Comparison of ENCODE assay signal across 8 cellular contexts in genomic region chr7:55254596-55255500, GRCh38.
DNase-seq lines count a peak whose midpoint lies in the region; ATAC-seq, FAIRE-seq and TF ChIP-seq lines count a peak whose summit lies in the region.

No MANE protein-coding gene starts in this region.

- no peaks in the 10 kb centered on the region for H3K9me3 ChIP-seq in mammary epithelial cell (replicated peaks; ENCODE audit: insufficient read depth, low read length)
- no peaks in the 10 kb centered on the region for H3K9me3 ChIP-seq in small intestine (ENCODE audit: control insufficient read depth, low read depth)

- dilution Hi-C loops in mammary epithelial cell (cut with HindIII; ENCODE audit: low sequenced_read_pairs): loop anchor here (25.0 kb wide), 1 partner anchor 493 kb away; the partner anchor contains the start of gene SEC61G

- H2AFZ ChIP-seq in mammary epithelial cell (ENCODE audit: low read depth, low read length): peak overlapping the region; percentile 94

- H4K20me1 ChIP-seq in mammary epithelial cell (ENCODE audit: insufficient read depth, low read length): no peaks in the 10 kb centered on the region

- peak; percentile 76 for TF ChIP-seq CTCF in WI38 (IDR thresholded peaks at IDR 0.05; ENCODE audit: low read depth, low read length)
- peak; percentile 38 to 83 for TF ChIP-seq CTCF in mammary epithelial cell (conservative IDR thresholded peaks at IDR 0.05 in 1 of 2, IDR thresholded peaks at IDR 0.05 in 1 of 2; ENCODE audit: extremely low read depth in 1 of 2, insufficient read depth in 1 of 2, low read depth in 1 of 2, low read length in 2 of 2)

- no peaks in the 10 kb centered on the region for H3K36me3 ChIP-seq in mammary epithelial cell (ENCODE audit: insufficient read depth, low read length)
- H3K36me3 ChIP-seq in small intestine (ENCODE audit: control insufficient read depth in 2 of 2, insufficient read depth in 2 of 2, low read length in 2 of 2): no peaks in the 10 kb centered on the region

- no peaks in the 10 kb centered on the region for H3K79me2 ChIP-seq in mammary epithelial cell (ENCODE audit: insufficient read depth, low read length)

- intact Hi-C loops in mammary epithelial cell (cut with micrococcal nuclease): loop anchor here (1.0 to 10.0 kb wide), 7 partner anchors 40 to 481 kb away; no protein-coding TSS in a partner anchor

- peak overlapping the region; percentile 41 for H3K9ac ChIP-seq in mammary epithelial cell (ENCODE audit: insufficient read depth, low read length)

- peak overlapping the region; percentile 100 for H3K4me2 ChIP-seq in mammary epithelial cell (ENCODE audit: insufficient read depth, low read depth, low read length)

- CTCF ChIA-PET in mammary epithelial cell (lab: Charles Lee; ENCODE audit: low non-redundant PET): interaction anchor here (0.5 to 1.2 kb wide), 10 partner anchors 11 to 686 kb away, joined by 3 to 25 read pairs (median 3); no protein-coding TSS in a partner anchor

- H3K4me1 ChIP-seq in mammary epithelial cell (ENCODE audit: insufficient read depth, low read length) (peaks cover 16% of the 10 kb centered on the region), small intestine (ENCODE audit: control insufficient read depth in 2 of 2, insufficient read depth in 1 of 2, low read depth in 1 of 2, low read length in 1 of 2) (no peaks in the 10 kb centered on the region)

- FAIRE-seq in small intestine (lab: Jason Lieb, UNC): no peak

- DNase-seq in NCI-H146 treated with DMSO at 0.1 percent for 48 hours (lab: John Stamatoyannopoulos, UW; ENCODE audit: unreplicated experiment) (peak; percentile 13), mammary epithelial cell (peak; percentile 67), iPS-NIHi7 (ENCODE audit: extremely low spot score) (peak; percentile 88), small intestine (peak; percentile 86), NOMO-1 (lab: John Stamatoyannopoulos, UW; ENCODE audit: unreplicated experiment in 2 of 2) (no peak)

- no TSS peak for BruUV-seq in mammary epithelial cell (replicated peaks; lab: Mats Ljungman, UMichigan)

- ATAC-seq in GM18498 (IDR thresholded peaks at IDR 0.05; ENCODE audit: unreplicated experiment): peak; percentile 77
- peak; percentile 70 for ATAC-seq in HG02840 (IDR thresholded peaks at IDR 0.05; ENCODE audit: low FRiP score, unreplicated experiment)

- H3K27me3 ChIP-seq in mammary epithelial cell (ENCODE audit: insufficient read depth, low read length): no peaks in the 10 kb centered on the region
- peaks cover 0 to 6% of the 10 kb centered on the region in 2 donors for H3K27me3 ChIP-seq in small intestine (ENCODE audit: control insufficient read depth in 2 of 2, insufficient read depth in 2 of 2, low read length in 2 of 2)

- 3% methylated on average over 40 of the region's 80 CpGs for WGBS in mammary epithelial cell (ENCODE audit: low coverage, missing lambda C conversion rate)
- WGBS in small intestine, 3 donors: 1 to 3% (median 1%) methylated on average over 51 to 79 of the region's 80 CpGs

- H3K4me3 ChIP-seq in WI38 (ENCODE audit: low read depth, low read length): peak overlapping the region; percentile 68
- H3K4me3 ChIP-seq in mammary epithelial cell (replicated peaks in 1 of 3; ENCODE audit: insufficient read depth in 1 of 3, low read depth in 2 of 3, low read length in 3 of 3): peak overlapping the region; percentile 25 to 60 (median 54)
- peak overlapping the region in 1 of 2 donors; percentile 49 for H3K4me3 ChIP-seq in small intestine (ENCODE audit: low read depth in 1 of 2, low read length in 2 of 2)

- in situ Hi-C loops in mammary epithelial cell (cut with MboI; ENCODE audit: low sequenced_read_pairs in 2 of 2): loop anchor here (5.0 to 25.0 kb wide), 3 partner anchors 218 to 488 kb away; no protein-coding TSS in a partner anchor

- no peak overlapping the region for H3K27ac ChIP-seq in mammary epithelial cell (ENCODE audit: insufficient read depth, low read depth, low read length)
- H3K27ac ChIP-seq in small intestine (ENCODE audit: low read depth in 1 of 2, low read length in 1 of 2): peak overlapping the region in 1 of 2 donors; percentile 79

Comparison
In these comparisons a context has a peak if more than half of its experiments do, and no peak if none do; other contexts are left out.
1. DNase-seq: peak in NCI-H146 treated with DMSO at 0.1 percent for 48 hours (single experiment), mammary epithelial cell (single experiment), iPS-NIHi7 (single experiment) and small intestine (single experiment); none in NOMO-1 (0 of 2).